Comparison of ENCODE assay signal across 8 cellular contexts in genomic region chr7:100673302-100673941, GRCh38. TPM values are rescaled to one million over a fixed set of nuclear protein-coding genes. Genes with fewer than 3 reads are reported as not detected.
A peak's percentile ranks its signal among the peaks of the same experiment; 100 is the strongest.
DNase-seq lines count a peak whose midpoint lies in the region; ATAC-seq, FAIRE-seq and TF ChIP-seq lines count a peak whose summit lies in the region.

GNB2 (plus strand) TSS chr7:100673740; CDS start chr7:100676266, 2,526 bp downstream.

- TF ChIP-seq POLR2A in GM15510 (IDR thresholded peaks at IDR 0.05; ENCODE audit: borderline replicate concordance, extremely low read depth, insufficient read length): peak; percentile 56

- H3K4me1 ChIP-seq in psoas muscle: no peaks in the 10 kb centered on the region

- DNase-seq in NCI-H187 (lab: John Stamatoyannopoulos, UW) (peak; percentile 98 to 99), T-helper 2 cell (peak; percentile 90 to 99 (median 97)), left ventricle myocardium superior (peak; percentile 99), psoas muscle (peak; percentile 99 to 100), urothelium cell line (ENCODE audit: low spot score) (peak; percentile 100)

- peak within 1 kb of the TSS; percentile 92 for H3K4me3 ChIP-seq in psoas muscle

- TF ChIP-seq CTCF in psoas muscle (IDR thresholded peaks at IDR 0.05): no peak

- 0 to 1% (median 1%) methylated on average over 23 to 65 of the region's 65 CpGs for WGBS in psoas muscle, 3 donors

- intact Hi-C loops in left ventricle myocardium superior (cut with micrococcal nuclease) (no loop called here), psoas muscle (cut with DNase I) (loop anchor here (5.0 kb wide), 2 partner anchors 46 to 61 kb away; partner anchors contain the start of gene MOSPD3 (in 2 of the 2))

- peaks cover 0 to 22% of the 10 kb centered on the region in 2 donors for H3K36me3 ChIP-seq in psoas muscle (ENCODE audit: insufficient read depth in 1 of 2, low read depth in 1 of 2)

- ATAC-seq in HG02938 (IDR thresholded peaks at IDR 0.05; ENCODE audit: unreplicated experiment) (peak; percentile 65), left ventricle myocardium superior (peak; percentile 86), psoas muscle (peak; percentile 89 to 94 (median 92))

- H3K27ac ChIP-seq in angular gyrus (ENCODE audit: low read depth, low read length): peak within 1 kb of the TSS; percentile 100
- peak within 1 kb of the TSS; percentile 97 for H3K27ac ChIP-seq in psoas muscle

- no peaks in the 10 kb centered on the region for H3K27me3 ChIP-seq in psoas muscle (ENCODE audit: insufficient read depth in 3 of 3, low read length in 2 of 3)

- peak; percentile 95 for FAIRE-seq in urothelium cell line (lab: Jason Lieb, UNC)

- H3K9me3 ChIP-seq in psoas muscle: no peaks in the 10 kb centered on the region

RNA-seq across cellular contexts. Expression of gene GNB2, which starts in this region (rescaled TPM):
- total RNA-seq in left ventricle myocardium superior (112 TPM), psoas muscle (100 to 1,000 TPM in 3 of 4 donors, 10 to 100 TPM in 1; 87.1 to 130 (median 121) TPM)
- polyA plus RNA-seq in psoas muscle: 100 to 1,000 TPM; 112 to 148 (median 117) TPM

Comparison
In these comparisons a context has a peak if more than half of its experiments do, and no peak if none do; other contexts are left out.
1. Peak in every context shown above with its lines: DNase-seq, ATAC-seq, H3K4me3 ChIP-seq and H3K27ac ChIP-seq.